Comparison of ENCODE assay signal across 9 cellular contexts in the genomic region with DNA sequence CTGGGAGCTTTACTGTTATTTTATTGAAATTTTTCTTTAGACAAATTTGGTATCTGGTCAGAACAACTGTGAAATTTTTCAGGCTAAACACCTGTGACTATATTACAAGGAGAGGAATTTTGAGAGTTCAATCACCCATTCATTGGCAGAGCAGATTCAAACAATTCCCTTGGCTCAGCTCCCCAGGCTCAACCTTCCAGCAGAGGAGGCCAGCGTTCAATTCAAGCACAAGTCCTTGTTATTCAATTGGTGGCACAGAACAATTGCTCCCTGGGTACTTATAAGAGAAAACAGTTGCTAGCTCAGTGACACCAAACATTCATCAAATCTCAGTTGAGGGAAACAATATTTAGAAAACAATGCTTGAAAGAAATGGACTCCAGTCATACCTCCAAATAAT.
DNase-seq lines count a peak whose midpoint lies in the region; ATAC-seq and TF ChIP-seq lines count a peak whose summit lies in the region.
"Had no signal": no experiment of that assay in that cellular context is flagged by ENCODE, and none has a peak within 500 bp of the region (broad histone marks: within the 10 kb centered on the region; RNA-seq: fewer than 3 reads in every experiment).

No MANE protein-coding gene starts in this region.

- DNase-seq in EH (ENCODE audit: low read depth): peak; percentile 29
- no peak for DNase-seq in LNCaP clone FGC (ENCODE audit: low read depth)
- DNase-seq in adipocyte (ENCODE audit: low read depth): peak; percentile 41
- DNase-seq in left lobe of liver (ENCODE audit: low spot score): peak; percentile 60
- no peak for DNase-seq in germinal center (ENCODE audit: low spot score)
- no peak for DNase-seq in posterior vena cava (ENCODE audit: low spot score)
- no peak for DNase-seq in naive thymus-derived CD4-positive, alpha-beta T cell

- H3K27ac ChIP-seq in naive thymus-derived CD4-positive, alpha-beta T cell (ENCODE audit: low read depth, low read length): no peak overlapping the region
- H3K27ac ChIP-seq: breast epithelium had no signal

- POLR2A ChIA-PET in naive thymus-derived CD4-positive, alpha-beta T cell (lab: Charles Lee): no interaction called here

- no peaks in the 10 kb centered on the region for H3K9me3 ChIP-seq in adipocyte (ENCODE audit: control insufficient read depth, low read length)
- no peaks in the 10 kb centered on the region for H3K9me3 ChIP-seq in naive thymus-derived CD4-positive, alpha-beta T cell (ENCODE audit: control insufficient read depth in 2 of 3, low read length in 3 of 3)
- H3K9me3 ChIP-seq: breast epithelium had no signal

- H3K9me3 Mint-ChIP-seq in naive thymus-derived CD4-positive, alpha-beta T cell: no peaks in the 10 kb centered on the region

- intact Hi-C loops in posterior vena cava (cut with DNase I): no loop called here
- intact Hi-C loops in naive thymus-derived CD4-positive, alpha-beta T cell (cut with micrococcal nuclease): loop anchor here (10.0 kb wide), 3 partner anchors 123 to 623 kb away; a partner anchor contains a TSS

- H3K4me1 ChIP-seq in adipocyte (ENCODE audit: control insufficient read depth, insufficient read depth, low read length): no peaks in the 10 kb centered on the region
- peaks cover 0 to 4% of the 10 kb centered on the region in 2 donors for H3K4me1 ChIP-seq in naive thymus-derived CD4-positive, alpha-beta T cell (ENCODE audit: control insufficient read depth in 2 of 2, insufficient read depth in 2 of 2, low read length in 2 of 2)
- H3K4me1 ChIP-seq: breast epithelium had no signal

- peak; percentile 97 for ATAC-seq in left lobe of liver
- ATAC-seq in GM18498 (IDR thresholded peaks at IDR 0.05; ENCODE audit: unreplicated experiment): no peak
- no peak for ATAC-seq in naive thymus-derived CD4-positive, alpha-beta T cell

- peaks cover 0 to 18% (median 4%) of the 10 kb centered on the region in 5 donors for H3K36me3 Mint-ChIP-seq in naive thymus-derived CD4-positive, alpha-beta T cell

- H3K4me3 ChIP-seq in LNCaP clone FGC (ENCODE audit: low read depth, low read length) (no peak overlapping the region), adipocyte (ENCODE audit: low read length) (no peak overlapping the region)
- H3K4me3 ChIP-seq in naive thymus-derived CD4-positive, alpha-beta T cell (ENCODE audit: low read length): no peak overlapping the region
- H3K4me3 ChIP-seq: breast epithelium had no signal

- no peak overlapping the region for H3K9ac ChIP-seq in adipocyte (ENCODE audit: low read length)

- CTCF ChIA-PET in naive thymus-derived CD4-positive, alpha-beta T cell (lab: Charles Lee): interaction anchor here (3.1 kb wide), 1 partner anchor 269 kb away, joined by 11 read pairs; no protein-coding TSS in a partner anchor

- H3K27me3 Mint-ChIP-seq in naive thymus-derived CD4-positive, alpha-beta T cell: no peaks in the 10 kb centered on the region

- peaks cover 0 to 30% (median 11%) of the 10 kb centered on the region in 7 donors for H3K4me1 Mint-ChIP-seq in naive thymus-derived CD4-positive, alpha-beta T cell

- no peak overlapping the region for H3K4me3 Mint-ChIP-seq in naive thymus-derived CD4-positive, alpha-beta T cell

- H3K27ac Mint-ChIP-seq in naive thymus-derived CD4-positive, alpha-beta T cell: no peak overlapping the region

- no peaks in the 10 kb centered on the region for H3K36me3 ChIP-seq in adipocyte (ENCODE audit: control insufficient read depth, insufficient read depth, low read length, severe bottlenecking)
- H3K36me3 ChIP-seq in naive thymus-derived CD4-positive, alpha-beta T cell (ENCODE audit: control insufficient read depth in 2 of 3, insufficient read depth in 3 of 3, low read length in 3 of 3): no peaks in the 10 kb centered on the region
- H3K36me3 ChIP-seq: breast epithelium had no signal

- no peaks in the 10 kb centered on the region for H3K27me3 ChIP-seq in adipocyte (replicated peaks; ENCODE audit: control insufficient read depth, insufficient read depth, low read length)
- no peaks in the 10 kb centered on the region for H3K27me3 ChIP-seq in naive thymus-derived CD4-positive, alpha-beta T cell (ENCODE audit: control insufficient read depth in 2 of 2, insufficient read depth in 2 of 2, low read length in 2 of 2)
- H3K27me3 ChIP-seq: breast epithelium had no signal

- TF ChIP-seq CTCF in LNCaP clone FGC (IDR thresholded peaks at IDR 0.05; ENCODE audit: control insufficient read depth, extremely low read depth, insufficient read depth): peak; percentile 34

Comparison
In these comparisons a context has a peak if more than half of its experiments do, and no peak if none do; other contexts are left out.
1. DNase-seq: peak in EH (single experiment), adipocyte (single experiment) and left lobe of liver (single experiment); none in LNCaP clone FGC (single experiment), germinal center (single experiment), posterior vena cava (single experiment) and naive thymus-derived CD4-positive, alpha-beta T cell (0 of 9).
2. intact Hi-C loops: an anchor here in naive thymus-derived CD4-positive, alpha-beta T cell (10.0 kb wide); none called in posterior vena cava.